14 cellular contexts compared by ENCODE assay signal in genomic region chr13:52024481-52024880, GRCh38. TPM values are rescaled to one million over a fixed set of nuclear protein-coding genes. Genes with fewer than 3 reads are reported as not detected.
DNase-seq lines count a peak whose midpoint lies in the region; ATAC-seq and TF ChIP-seq lines count a peak whose summit lies in the region.
"Had no signal": no experiment of that assay in that cellular context is flagged by ENCODE, and none has a peak within 500 bp of the region (broad histone marks: within the 10 kb centered on the region; RNA-seq: fewer than 3 reads in every experiment).

UTP14C (plus strand) TSS chr13:52024691; CDS start chr13:52028805, 4,114 bp downstream.

- H3K4me1 Mint-ChIP-seq in Calu3 (ENCODE audit: low read depth, unreplicated experiment): no peaks in the 10 kb centered on the region
- H3K4me1 Mint-ChIP-seq in activated T-helper 1 cell treated with anti-CD3 and anti-CD28 coated beads, Interleukin-12 subunit alpha, Interleukin-12 subunit beta, Interleukin-2, Interleukin-4 antibody, amounts not matched to agents 30 ng/mL and 10 ng/mL and 1 ng/mL, durations not matched to agents 14 hours and 24 hours and 36 hours (ENCODE audit: low read depth): peaks cover 14% of the 10 kb centered on the region
- peaks cover 17% of the 10 kb centered on the region for H3K4me1 Mint-ChIP-seq in activated CD8-positive, alpha-beta T cell treated with anti-CD3 and anti-CD28 coated beads for 36 hours (ENCODE audit: low read depth)

- H3K4me3 ChIP-seq in left ventricle myocardium inferior (no peak within 1 kb of the TSS), ascending aorta (no peak within 1 kb of the TSS)

- H3K36me3 ChIP-seq in left ventricle myocardium inferior (peaks cover 84% of the 10 kb centered on the region), ascending aorta (peaks cover 66 to 100% of the 10 kb centered on the region in 2 donors)

- CTCF ChIA-PET in Calu3 (lab: Charles Lee): no interaction called here
- CTCF ChIA-PET in activated CD8-positive, alpha-beta T cell treated with anti-CD3 and anti-CD28 coated beads for 36 hours (lab: Charles Lee): no interaction called here

- no peak for ATAC-seq in activated CD8-positive, alpha-beta T cell treated with anti-CD3 and anti-CD28 coated beads for 36 hours
- no peak for ATAC-seq in GM21576 (IDR thresholded peaks at IDR 0.05; ENCODE audit: unreplicated experiment)
- ATAC-seq: activated T-helper 17 cell treated with anti-CD3 and anti-CD28 coated beads, Interleukin-2, amount 50 U/mL, for 72 hours had no signal

- DNase-seq in Calu3: no peak
- DNase-seq in activated T-helper 1 cell treated with anti-CD3 and anti-CD28 coated beads, Interleukin-12 subunit alpha, Interleukin-12 subunit beta, Interleukin-2, Interleukin-4 antibody, amounts not matched to agents 30 ng/mL and 10 ng/mL and 1 ng/mL, durations not matched to agents 14 hours and 24 hours and 36 hours (ENCODE audit: low spot score): no peak
- DNase-seq in left ventricle myocardium inferior: no peak
- DNase-seq in posterior vena cava (ENCODE audit: low spot score): no peak
- DNase-seq in activated CD8-positive, alpha-beta T cell treated with anti-CD3 and anti-CD28 coated beads for 36 hours: no peak
- DNase-seq in HCEC 1CT: no peak
- DNase-seq in ascending aorta (ENCODE audit: low spot score in 2 of 2): no peak
- DNase-seq: foreskin fibroblast, RPMI8226 had no signal

- intact Hi-C loops in Calu3 (cut with micrococcal nuclease; ENCODE audit: unreplicated experiment) (no loop called here), left ventricle myocardium inferior (cut with micrococcal nuclease) (no loop called here), posterior vena cava (cut with DNase I) (no loop called here), ascending aorta (cut with DNase I) (no loop called here)
- intact Hi-C loops in activated T-helper 1 cell treated with anti-CD3 and anti-CD28 coated beads, Interleukin-12 subunit alpha, Interleukin-12 subunit beta, Interleukin-2, Interleukin-4 antibody, amounts not matched to agents 30 ng/mL and 10 ng/mL and 1 ng/mL, durations not matched to agents 14 hours and 24 hours and 36 hours (cut with micrococcal nuclease): no loop called here
- intact Hi-C loops in activated CD8-positive, alpha-beta T cell treated with anti-CD3 and anti-CD28 coated beads for 36 hours (cut with micrococcal nuclease): no loop called here

- H3K36me3 Mint-ChIP-seq in Calu3 (ENCODE audit: insufficient read depth, unreplicated experiment): peaks cover 40% of the 10 kb centered on the region
- peaks cover 60% of the 10 kb centered on the region for H3K36me3 Mint-ChIP-seq in activated T-helper 1 cell treated with anti-CD3 and anti-CD28 coated beads, Interleukin-12 subunit alpha, Interleukin-12 subunit beta, Interleukin-2, Interleukin-4 antibody, amounts not matched to agents 30 ng/mL and 10 ng/mL and 1 ng/mL, durations not matched to agents 14 hours and 24 hours and 36 hours (ENCODE audit: low read depth)
- peaks cover 74% of the 10 kb centered on the region for H3K36me3 Mint-ChIP-seq in activated CD8-positive, alpha-beta T cell treated with anti-CD3 and anti-CD28 coated beads for 36 hours (ENCODE audit: low read depth)

- no peaks in the 10 kb centered on the region for H3K9me3 ChIP-seq in left ventricle myocardium inferior (replicated peaks)
- peaks cover 6 to 11% of the 10 kb centered on the region in 2 donors for H3K9me3 ChIP-seq in ascending aorta

- no TSS peak for BruUV-seq in Calu3 (replicated peaks; lab: Mats Ljungman, UMichigan)

- H3K4me3 Mint-ChIP-seq in Calu3 (ENCODE audit: low read depth, unreplicated experiment): no peak within 1 kb of the TSS
- no peak within 1 kb of the TSS for H3K4me3 Mint-ChIP-seq in activated T-helper 1 cell treated with anti-CD3 and anti-CD28 coated beads, Interleukin-12 subunit alpha, Interleukin-12 subunit beta, Interleukin-2, Interleukin-4 antibody, amounts not matched to agents 30 ng/mL and 10 ng/mL and 1 ng/mL, durations not matched to agents 14 hours and 24 hours and 36 hours
- H3K4me3 Mint-ChIP-seq in activated CD8-positive, alpha-beta T cell treated with anti-CD3 and anti-CD28 coated beads for 36 hours: no peak within 1 kb of the TSS
- H3K4me3 Mint-ChIP-seq: activated T-helper 17 cell treated with anti-CD3 and anti-CD28 coated beads, Interleukin-2, amount 50 U/mL, for 72 hours; central memory CD8-positive, alpha-beta T cell had no signal

- no peak within 1 kb of the TSS for H3K27ac Mint-ChIP-seq in Calu3 (ENCODE audit: unreplicated experiment)
- H3K27ac Mint-ChIP-seq in activated T-helper 1 cell treated with anti-CD3 and anti-CD28 coated beads, Interleukin-12 subunit alpha, Interleukin-12 subunit beta, Interleukin-2, Interleukin-4 antibody, amounts not matched to agents 30 ng/mL and 10 ng/mL and 1 ng/mL, durations not matched to agents 14 hours and 24 hours and 36 hours: no peak within 1 kb of the TSS
- H3K27ac Mint-ChIP-seq in activated CD8-positive, alpha-beta T cell treated with anti-CD3 and anti-CD28 coated beads for 36 hours: no peak within 1 kb of the TSS
- H3K27ac Mint-ChIP-seq: activated T-helper 17 cell treated with anti-CD3 and anti-CD28 coated beads, Interleukin-2, amount 50 U/mL, for 72 hours had no signal

- no peak within 1 kb of the TSS for H3K27ac ChIP-seq in left ventricle myocardium inferior (replicated peaks)
- H3K27ac ChIP-seq in ascending aorta: no peak within 1 kb of the TSS
- H3K27ac ChIP-seq: HL-60, VCaP had no signal

- H3K27me3 ChIP-seq in left ventricle myocardium inferior (ENCODE audit: low read depth) (no peaks in the 10 kb centered on the region), ascending aorta (no peaks in the 10 kb centered on the region)

- peaks cover 19% of the 10 kb centered on the region for H3K9me3 Mint-ChIP-seq in Calu3 (ENCODE audit: low read depth, unreplicated experiment)
- peaks cover 5% of the 10 kb centered on the region for H3K9me3 Mint-ChIP-seq in activated T-helper 1 cell treated with anti-CD3 and anti-CD28 coated beads, Interleukin-12 subunit alpha, Interleukin-12 subunit beta, Interleukin-2, Interleukin-4 antibody, amounts not matched to agents 30 ng/mL and 10 ng/mL and 1 ng/mL, durations not matched to agents 14 hours and 24 hours and 36 hours
- peaks cover 1% of the 10 kb centered on the region for H3K9me3 Mint-ChIP-seq in activated CD8-positive, alpha-beta T cell treated with anti-CD3 and anti-CD28 coated beads for 36 hours
- H3K9me3 Mint-ChIP-seq: central memory CD8-positive, alpha-beta T cell had no signal

- H3K4me1 ChIP-seq in left ventricle myocardium inferior: peaks cover 7% of the 10 kb centered on the region
- H3K4me1 ChIP-seq in ascending aorta: no peaks in the 10 kb centered on the region

- POLR2A ChIA-PET in activated CD8-positive, alpha-beta T cell treated with anti-CD3 and anti-CD28 coated beads for 36 hours (lab: Charles Lee): interaction anchor here (0.6 kb wide), 1 partner anchor 12 kb away, joined by 3 read pairs; the partner anchor contains the start of gene ALG11

- TF ChIP-seq CTCF in Calu3 (IDR thresholded peaks at IDR 0.05; ENCODE audit: unreplicated experiment): no peak
- no peak for TF ChIP-seq CTCF in left ventricle myocardium inferior (IDR thresholded peaks at IDR 0.05; ENCODE audit: borderline replicate concordance)
- no peak for TF ChIP-seq CTCF in activated CD8-positive, alpha-beta T cell treated with anti-CD3 and anti-CD28 coated beads for 36 hours (IDR thresholded peaks at IDR 0.05)
- no peak for TF ChIP-seq CTCF in ascending aorta (IDR thresholded peaks at IDR 0.05)

- no peaks in the 10 kb centered on the region for H3K27me3 Mint-ChIP-seq in Calu3 (ENCODE audit: unreplicated experiment)
- no peaks in the 10 kb centered on the region for H3K27me3 Mint-ChIP-seq in activated T-helper 1 cell treated with anti-CD3 and anti-CD28 coated beads, Interleukin-12 subunit alpha, Interleukin-12 subunit beta, Interleukin-2, Interleukin-4 antibody, amounts not matched to agents 30 ng/mL and 10 ng/mL and 1 ng/mL, durations not matched to agents 14 hours and 24 hours and 36 hours (ENCODE audit: insufficient read depth)
- no peaks in the 10 kb centered on the region for H3K27me3 Mint-ChIP-seq in activated CD8-positive, alpha-beta T cell treated with anti-CD3 and anti-CD28 coated beads for 36 hours
- H3K27me3 Mint-ChIP-seq: activated T-helper 17 cell treated with anti-CD3 and anti-CD28 coated beads, Interleukin-2, amount 50 U/mL, for 72 hours; central memory CD8-positive, alpha-beta T cell had no signal

RNA-seq across cellular contexts. Expression of gene UTP14C, which starts in this region (rescaled TPM):
- total RNA-seq in Calu3 (2022) (12.4 and 13.6 TPM in 2 replicates), left ventricle myocardium inferior (11.6 TPM), posterior vena cava (10 to 100 TPM; 13.9 to 14.7 TPM), ascending aorta (4.0 TPM)
- total RNA-seq in activated T-helper 1 cell treated with anti-CD3 and anti-CD28 coated beads, Interleukin-12 subunit alpha, Interleukin-12 subunit beta, Interleukin-2, Interleukin-4 antibody, amounts not matched to agents 30 ng/mL and 10 ng/mL and 1 ng/mL, durations not matched to agents 14 hours and 24 hours and 36 hours: 12.5 and 14.0 TPM in 2 replicates
- 1 to 10 TPM; 7.2 to 7.3 TPM for total RNA-seq in activated CD8-positive, alpha-beta T cell treated with anti-CD3 and anti-CD28 coated beads for 36 hours
